25 cellular contexts compared by ENCODE assay signal in genomic region chr3:58261954-58262666, GRCh38. TPM values are rescaled to one million over a fixed set of nuclear protein-coding genes. Genes with fewer than 3 reads are reported as not detected.
DNase-seq lines count a peak whose midpoint lies in the region; ATAC-seq and TF ChIP-seq lines count a peak whose summit lies in the region.
"Had no signal": no experiment of that assay in that cellular context is flagged by ENCODE, and none has a peak within 500 bp of the region (broad histone marks: within the 10 kb centered on the region; RNA-seq: fewer than 3 reads in every experiment).

No MANE protein-coding gene starts in this region.

- H3K4me3 ChIP-seq in thyroid gland (replicated peaks in 1 of 3): no peak overlapping the region
- H3K4me3 ChIP-seq in HAP-1: no peak overlapping the region
- H3K4me3 ChIP-seq: esophagus muscularis mucosa, K562, mucosa of descending colon, SJCRH30 had no signal

- H3K4me1 ChIP-seq in thyroid gland (no peaks in the 10 kb centered on the region), HAP-1 (no peaks in the 10 kb centered on the region)

- POLR2A ChIA-PET in GM10248 (lab: Yijun Ruan, JAX): no interaction called here

- peak; percentile 69 for ATAC-seq in GM19452 (IDR thresholded peaks at IDR 0.05; ENCODE audit: unreplicated experiment)
- ATAC-seq in HG02763 (IDR thresholded peaks at IDR 0.05; ENCODE audit: unreplicated experiment): peak; percentile 58
- ATAC-seq in HG03354 (IDR thresholded peaks at IDR 0.05; ENCODE audit: poor library complexity, severe bottlenecking, unreplicated experiment): peak; percentile 93
- ATAC-seq in sciatic nerve: no peak
- ATAC-seq: activated CD4-positive, CD25-positive, alpha-beta regulatory T cell treated with anti-CD3 and anti-CD28 coated beads, Interleukin-2, amount 50 U/mL, for 24 hours; K562; left lobe of liver; mucosa of descending colon; right cardiac atrium had no signal

- H3K27me3 ChIP-seq in thyroid gland: no peaks in the 10 kb centered on the region
- no peaks in the 10 kb centered on the region for H3K27me3 ChIP-seq in HAP-1 (ENCODE audit: low read depth)
- H3K27me3 ChIP-seq: esophagus muscularis mucosa, SJCRH30 had no signal

- H3K27ac ChIP-seq in thyroid gland: no peak overlapping the region
- H3K27ac ChIP-seq: esophagus muscularis mucosa, SJCRH30 had no signal

- in situ Hi-C loops in HAP-1 (cut with MboI; ENCODE audit: low sequenced_read_pairs): no loop called here

- 94% methylated on average over 3 of the region's 3 CpGs for WGBS in thyroid gland, 2 donors

- DNase-seq in GM10248 (ENCODE audit: extremely low spot score): peak; percentile 32
- DNase-seq in NCI-H2107 (lab: John Stamatoyannopoulos, UW): no peak
- DNase-seq in sciatic nerve (ENCODE audit: low spot score): no peak
- no peak for DNase-seq in thyroid gland
- no peak for DNase-seq in HAP-1 (ENCODE audit: low spot score in 2 of 2)
- DNase-seq: activated effector memory CD4-positive, alpha-beta T cell treated with anti-CD3 and anti-CD28 coated beads, Interleukin-2, amount 50 U/mL, for 16 hours; amygdala; CD4-positive, CD25-positive, alpha-beta regulatory T cell; central memory CD4-positive, alpha-beta T cell; DMS53; mucosa of descending colon; MV-4-11; NCI-H2081; NCI-H526; right cardiac atrium; SJCRH30; T-helper 9 cell had no signal

- no peak for TF ChIP-seq POLR2A in thyroid gland (IDR thresholded peaks at IDR 0.05)

- intact Hi-C loops in sciatic nerve (cut with DNase I) (no loop called here), thyroid gland (cut with DNase I) (no loop called here)

- no peaks in the 10 kb centered on the region for H3K9me3 ChIP-seq in thyroid gland
- no peaks in the 10 kb centered on the region for H3K9me3 ChIP-seq in HAP-1
- H3K9me3 ChIP-seq: esophagus muscularis mucosa, mucosa of descending colon, SJCRH30 had no signal

- TF ChIP-seq CTCF in GM10248 (IDR thresholded peaks at IDR 0.05; ENCODE audit: control extremely low read depth, extremely low read depth, low read depth, missing control alignments): no peak
- TF ChIP-seq CTCF in thyroid gland (IDR thresholded peaks at IDR 0.05): no peak

- CTCF ChIA-PET in GM10248 (lab: Yijun Ruan, JAX): interaction anchor here (1.6 to 3.2 kb wide), 2 partner anchors 44 to 85 kb away, joined by 5 to 9 read pairs; partner anchors contain the start of genes HTD2 and RPP14

- peaks cover 4 to 6% of the 10 kb centered on the region in 2 donors for H3K36me3 ChIP-seq in thyroid gland
- 0 out of 2 replicates have a peak, but pooled peaks cover 5% of the 10 kb centered on the region for H3K36me3 ChIP-seq in HAP-1 (replicated peaks)
- H3K36me3 ChIP-seq: SJCRH30 had no signal

RNA-seq across cellular contexts. Expression of gene ABHD6, which starts 24.5 kb away (rescaled TPM):
- total RNA-seq in sciatic nerve (14.0 TPM), thyroid gland (10 to 100 TPM; 14.7 to 28.6 (median 18.0) TPM)

RNA-seq across cellular contexts. Expression of gene RPP14, which starts 43.9 kb away (rescaled TPM):
- total RNA-seq in sciatic nerve: 12.5 TPM
- 10 to 100 TPM; 13.4 to 19.9 (median 15.7) TPM for total RNA-seq in thyroid gland

RNA-seq across cellular contexts. Expression of gene HTD2, which starts 44.2 kb away (rescaled TPM):
- 12.9 TPM for total RNA-seq in sciatic nerve
- 10 to 100 TPM in 3 of 4 donors, 1 to 10 TPM in 1; 8.4 to 19.8 (median 18.6) TPM for total RNA-seq in thyroid gland

RNA-seq across cellular contexts. Expression of gene DNASE1L3, which starts 51.3 kb away (rescaled TPM):
- 2.0 TPM for total RNA-seq in sciatic nerve
- total RNA-seq in thyroid gland: 10 to 100 TPM in 3 of 4 donors, 1 to 10 TPM in 1; 5.7 to 53.3 (median 14.1) TPM
- total RNA-seq: A172; CD4-positive, CD25-positive, alpha-beta regulatory T cell; K562; SJCRH30 had no signal
